In genomic region chr21:45341779-45342178, GRCh38 we compare ENCODE assay signal across 18 cellular contexts. TPM values are rescaled to one million over a fixed set of nuclear protein-coding genes. Genes with fewer than 3 reads are reported as not detected.
DNase-seq lines count a peak whose midpoint lies in the region; ATAC-seq and FAIRE-seq lines count a peak whose summit lies in the region.
"Had no signal": no experiment of that assay in that cellular context is flagged by ENCODE, and none has a peak within 500 bp of the region (broad histone marks: within the 10 kb centered on the region; RNA-seq: fewer than 3 reads in every experiment).

No MANE protein-coding gene starts in this region.

- DNase-seq in NCI-H1105 treated with DMSO at 0.1 percent for 48 hours (lab: John Stamatoyannopoulos, UW) (peak; percentile 13), NCI-H69 (lab: John Stamatoyannopoulos, UW) (peak; percentile 95), cerebellum (ENCODE audit: low spot score) (peak; percentile 63), retina (peak; percentile 9), germinal center (ENCODE audit: low spot score) (no peak), GM19239 (ENCODE audit: insufficient read length, low spot score) (no peak)
- DNase-seq: activated CD4-positive, alpha-beta T cell treated with anti-CD3 and anti-CD28 coated beads, Interleukin-2, amount 50 U/mL, for 1 hour; activated naive CD8-positive, alpha-beta T cell treated with anti-CD3 and anti-CD28 coated beads, Interleukin-2, amount 10 ng/mL, durations not matched to agents 7 days and 5 days; DMS53; erythroblast; head of caudate nucleus; midbrain; NCI-H187 treated with DMSO at 0.1 percent for 48 hours; sigmoid colon; SJCRH30; T-helper 9 cell had no signal

- no peak for ATAC-seq in HG03469 (IDR thresholded peaks at IDR 0.05; ENCODE audit: unreplicated experiment)

- no peak for FAIRE-seq in GM19239 (lab: Jason Lieb, UNC)
- FAIRE-seq: islet of Langerhans had no signal

RNA-seq across cellular contexts. Expression of gene POFUT2, which starts 54.1 kb away (rescaled TPM):
- 14.2 TPM for total RNA-seq in cerebellum

Comparison
In these comparisons a context has a peak if more than half of its experiments do, and no peak if none do; other contexts are left out.
1. DNase-seq: peak in NCI-H1105 treated with DMSO at 0.1 percent for 48 hours (single experiment), NCI-H69 (single experiment), cerebellum (single experiment) and retina (single experiment); none in germinal center (single experiment) and GM19239 (single experiment).